In genomic region chr9:36728651-36729520, GRCh38 we compare ENCODE assay signal across 8 cellular contexts.
DNase-seq lines count a peak whose midpoint lies in the region; ATAC-seq lines count a peak whose summit lies in the region.

No MANE protein-coding gene starts in this region.

- peak; percentile 72 for ATAC-seq in HG02642 (IDR thresholded peaks at IDR 0.05; ENCODE audit: poor library complexity, unreplicated experiment)

- peak; percentile 63 for DNase-seq in DMS153 (lab: John Stamatoyannopoulos, UW)
- DNase-seq in NCI-H446 (lab: John Stamatoyannopoulos, UW) = peak; percentile 60 to 86
- DNase-seq in activated CD4-positive, alpha-beta T cell treated with anti-CD3 and anti-CD28 coated beads, Interleukin-2, amount 50 U/mL, for 1 hour = peak; percentile 62
- peak; percentile 47 for DNase-seq in effector CD8-positive, alpha-beta T cell (lab: John Stamatoyannopoulos, UW)
- peak; percentile 72 for DNase-seq in mucosa of gallbladder (ENCODE audit: low spot score)
- DNase-seq in stimulated activated CD8-positive, alpha-beta memory T cell treated with anti-CD3 and anti-CD28 coated beads, Interleukin-7, amount 100 ng/mL, for 48 hours (ENCODE audit: extremely low read depth in 1 of 2, low read depth in 1 of 2) = peak; percentile 32 to 48
- DNase-seq in cortex of kidney (lab: John Stamatoyannopoulos, UW) = no peak
